ENCODE assay signal across 11 cellular contexts in genomic region chr9:15293727-15294405, GRCh38. TPM values are rescaled to one million over a fixed set of nuclear protein-coding genes. Genes with fewer than 3 reads are reported as not detected.
DNase-seq lines count a peak whose midpoint lies in the region; ATAC-seq and TF ChIP-seq lines count a peak whose summit lies in the region.
"Had no signal": no experiment of that assay in that cellular context is flagged by ENCODE, and none has a peak within 500 bp of the region (broad histone marks: within the 10 kb centered on the region; RNA-seq: fewer than 3 reads in every experiment).

No MANE protein-coding gene starts in this region.

- TF ChIP-seq CTCF in heart right ventricle (IDR thresholded peaks at IDR 0.05) (no peak), right atrium auricular region (IDR thresholded peaks at IDR 0.05) (no peak), vagina (IDR thresholded peaks at IDR 0.05) (no peak)

- DNase-seq in heart right ventricle: no peak
- no peak for DNase-seq in right atrium auricular region (ENCODE audit: low spot score)
- peak in 4 of 61 donors; percentile 4 to 21 (median 14) for DNase-seq in caudate nucleus (lab: John Stamatoyannopoulos, UW)
- DNase-seq in vagina (ENCODE audit: extremely low spot score in 2 of 2): no peak
- DNase-seq in iPS-NIHi11 (ENCODE audit: low spot score): no peak
- no peak for DNase-seq in HAP-1 (ENCODE audit: low spot score in 2 of 2)
- DNase-seq: activated CD4-positive, alpha-beta T cell treated with anti-CD3 and anti-CD28 coated beads, Interleukin-2, amount 50 U/mL, for 48 hours; NK-92 treated with Interleukin-12 subunit alpha and Interleukin-12 subunit beta, amount 100 ng/mL, for 24 hours had no signal

- H3K36me3 ChIP-seq in heart right ventricle (no peaks in the 10 kb centered on the region), right atrium auricular region (no peaks in the 10 kb centered on the region), muscle layer of colon (ENCODE audit: insufficient read depth, low read length) (peaks cover 10% of the 10 kb centered on the region), vagina (no peaks in the 10 kb centered on the region), HAP-1 (replicated peaks) (no peaks in the 10 kb centered on the region)

- intact Hi-C loops in heart right ventricle (cut with DNase I) (loop anchor here in 2 of 10 donors (10.0 kb wide), 2 partner anchors 131 to 261 kb away; partner anchors contain the start of genes CCDC171 (in 1 of the 2) and SNAPC3 (in 1 of the 2)), vagina (cut with DNase I) (no loop called here)

- H3K27me3 ChIP-seq in heart right ventricle: no peaks in the 10 kb centered on the region
- H3K27me3 ChIP-seq in right atrium auricular region: no peaks in the 10 kb centered on the region
- no peaks in the 10 kb centered on the region for H3K27me3 ChIP-seq in muscle layer of colon (ENCODE audit: control insufficient read depth in 1 of 2, insufficient read depth in 2 of 2, low read length in 2 of 2)
- H3K27me3 ChIP-seq in vagina: no peaks in the 10 kb centered on the region
- no peaks in the 10 kb centered on the region for H3K27me3 ChIP-seq in HAP-1 (ENCODE audit: low read depth)

- H3K4me1 ChIP-seq in heart right ventricle (peaks cover 3 to 41% (median 16%) of the 10 kb centered on the region in 9 donors), right atrium auricular region (peaks cover 0 to 21% of the 10 kb centered on the region in 2 donors), muscle layer of colon (ENCODE audit: insufficient read depth, low read length) (peaks cover 27% of the 10 kb centered on the region), vagina (peaks cover 44% of the 10 kb centered on the region), HAP-1 (no peaks in the 10 kb centered on the region)

- peak overlapping the region in 2 of 10 donors; percentile 5 to 9 for H3K4me3 ChIP-seq in heart right ventricle
- H3K4me3 ChIP-seq in right atrium auricular region: no peak overlapping the region
- peak overlapping the region in 1 of 2 donors; percentile 36 for H3K4me3 ChIP-seq in muscle layer of colon (ENCODE audit: low read depth in 1 of 2, low read length in 2 of 2)
- H3K4me3 ChIP-seq in vagina: no peak overlapping the region
- no peak overlapping the region for H3K4me3 ChIP-seq in HAP-1

- H3K27ac ChIP-seq in heart right ventricle: peak overlapping the region in 8 of 10 donors; percentile 10 to 93 (median 43)
- peak overlapping the region in 1 of 2 donors; percentile 37 for H3K27ac ChIP-seq in right atrium auricular region
- peak overlapping the region; percentile 16 for H3K27ac ChIP-seq in caudate nucleus (ENCODE audit: low read depth, low read length)
- H3K27ac ChIP-seq in muscle layer of colon (ENCODE audit: low read depth, low read length): peak overlapping the region; percentile 53
- H3K27ac ChIP-seq in vagina: peak overlapping the region; percentile 90
- H3K27ac ChIP-seq: parathyroid adenoma had no signal

- in situ Hi-C loops in HAP-1 (cut with MboI; ENCODE audit: low sequenced_read_pairs): no loop called here

- TF ChIP-seq POLR2A in vagina (IDR thresholded peaks at IDR 0.05): no peak

- H3K9me3 ChIP-seq in heart right ventricle (peaks cover 0 to under 1% (median 0%) of the 10 kb centered on the region in 11 donors), right atrium auricular region (no peaks in the 10 kb centered on the region), muscle layer of colon (ENCODE audit: low read length) (no peaks in the 10 kb centered on the region), vagina (no peaks in the 10 kb centered on the region), HAP-1 (no peaks in the 10 kb centered on the region)

- no peak overlapping the region for H3K9ac ChIP-seq in muscle layer of colon (ENCODE audit: low read length)
- H3K9ac ChIP-seq: parathyroid adenoma had no signal

- WGBS in heart right ventricle, 2 donors: 61 to 70% methylated on average over 12 of the region's 12 CpGs

- no peak for ATAC-seq in heart right ventricle
- no peak for ATAC-seq in GM21528 (IDR thresholded peaks at IDR 0.05; ENCODE audit: low FRiP score, unreplicated experiment)

RNA-seq across cellular contexts. Expression of gene TTC39B, which starts 13.2 kb away (rescaled TPM):
- total RNA-seq in heart right ventricle (1 to 10 TPM; 1.1 to 4.3 (median 1.6) TPM), right atrium auricular region (1 to 10 TPM; 2.0 to 2.3 TPM), vagina (13.3 TPM)
- 1 to 10 TPM in 1 of 2 donors, under 1 TPM in 1; 0.52 to 1.1 TPM for polyA plus RNA-seq in heart right ventricle
